In genomic region chr17:64145460-64145750, GRCh38 we compare ENCODE assay signal across 9 cellular contexts. TPM values are rescaled to one million over a fixed set of nuclear protein-coding genes. Genes with fewer than 3 reads are reported as not detected.
DNase-seq lines count a peak whose midpoint lies in the region; ATAC-seq, FAIRE-seq and TF ChIP-seq lines count a peak whose summit lies in the region.
"Had no signal": no experiment of that assay in that cellular context is flagged by ENCODE, and none has a peak within 500 bp of the region (broad histone marks: within the 10 kb centered on the region; RNA-seq: fewer than 3 reads in every experiment).

No MANE protein-coding gene starts in this region.

- H3K27ac ChIP-seq in SU-DHL-6 (ENCODE audit: low read depth, low read length), result no peak overlapping the region
- peak overlapping the region; percentile 89 for H3K27ac ChIP-seq in keratinocyte (ENCODE audit: control insufficient read depth, insufficient read depth, low read length)
- H3K27ac ChIP-seq in thyroid gland, result peak overlapping the region; percentile 86 to 98 (median 96)

- ATAC-seq in GM21723 (IDR thresholded peaks at IDR 0.05; ENCODE audit: unreplicated experiment), result peak; percentile 11

- no peaks in the 10 kb centered on the region for H3K9me2 ChIP-seq in SU-DHL-6 (replicated peaks; ENCODE audit: insufficient read depth, low read length)

- H3K9me1 ChIP-seq in keratinocyte (ENCODE audit: control insufficient read depth, extremely low read depth, insufficient read depth, low read length), result no peaks in the 10 kb centered on the region

- TF ChIP-seq POLR2A in thyroid gland (IDR thresholded peaks at IDR 0.05), result no peak

- H3K4me3 Mint-ChIP-seq in progenitor cell of endocrine pancreas (ENCODE audit: low read depth), result no peak overlapping the region

- H3K27me3 ChIP-seq in SU-DHL-6 (ENCODE audit: low read length) (no peaks in the 10 kb centered on the region), keratinocyte (ENCODE audit: control insufficient read depth, extremely low read depth, insufficient read depth, low read length) (no peaks in the 10 kb centered on the region), thyroid gland (no peaks in the 10 kb centered on the region)

- H3K27me3 Mint-ChIP-seq in progenitor cell of endocrine pancreas, result no peaks in the 10 kb centered on the region

- no peaks in the 10 kb centered on the region for H3K9me3 ChIP-seq in SU-DHL-6 (ENCODE audit: insufficient read depth, low read length)
- H3K9me3 ChIP-seq in keratinocyte (ENCODE audit: control insufficient read depth, low read depth, low read length), result no peaks in the 10 kb centered on the region
- no peaks in the 10 kb centered on the region for H3K9me3 ChIP-seq in thyroid gland

- dilution Hi-C loops in keratinocyte (cut with MboI; ENCODE audit: extremely low pct_ligation_motif_present, low sequenced_read_pairs), result no loop called here

- intact Hi-C loops in thyroid gland (cut with DNase I), result no loop called here

- H3K4me1 ChIP-seq in keratinocyte (ENCODE audit: control insufficient read depth, extremely low read depth, insufficient read depth, low read length) (peaks cover 11% of the 10 kb centered on the region), thyroid gland (peaks cover 13 to 16% of the 10 kb centered on the region in 2 donors)

- peaks cover 3% of the 10 kb centered on the region for H3K36me3 Mint-ChIP-seq in progenitor cell of endocrine pancreas (ENCODE audit: insufficient read depth)

- no peak overlapping the region for H3K27ac Mint-ChIP-seq in progenitor cell of endocrine pancreas

- H3K9me3 Mint-ChIP-seq in progenitor cell of endocrine pancreas (ENCODE audit: low read depth), result no peaks in the 10 kb centered on the region

- H2AFZ ChIP-seq in SU-DHL-6 (ENCODE audit: low read depth, low read length, severe bottlenecking) (peak overlapping the region; percentile 75), keratinocyte (ENCODE audit: control insufficient read depth, low read length) (peak overlapping the region; percentile 95)

- H3K9ac ChIP-seq in SU-DHL-6 (ENCODE audit: low read length) (peak overlapping the region; percentile 99), keratinocyte (ENCODE audit: control insufficient read depth, extremely low read depth, insufficient read depth, low read length) (peak overlapping the region; percentile 99)

- DNase-seq in keratinocyte (ENCODE audit: low read depth, low spot score), result no peak
- no peak for DNase-seq in thyroid gland
- DNase-seq in progenitor cell of endocrine pancreas (ENCODE audit: low spot score, unreplicated experiment), result no peak
- no peak for DNase-seq in NCI-H748 treated with DMSO at 0.1 percent for 48 hours (lab: John Stamatoyannopoulos, UW)
- DNase-seq in NCI-H2081 treated with DMSO at 0.1 percent for 48 hours (lab: John Stamatoyannopoulos, UW), result no peak
- DNase-seq in NCI-H345 treated with DMSO at 0.1 percent for 48 hours (lab: John Stamatoyannopoulos, UW; ENCODE audit: unreplicated experiment), result no peak

- 0 to 1% methylated on average over 10 of the region's 10 CpGs for WGBS in thyroid gland, 2 donors

- H3F3A ChIP-seq in SU-DHL-6 (ENCODE audit: insufficient read depth), result peaks cover 38% of the 10 kb centered on the region

- FAIRE-seq in keratinocyte (lab: Jason Lieb, UNC), result no peak
- FAIRE-seq: colon had no signal

- H3K79me2 ChIP-seq in SU-DHL-6 (ENCODE audit: insufficient read depth, low read length) (peaks cover 13% of the 10 kb centered on the region; the same call in 1 of the 2 replicates), keratinocyte (ENCODE audit: control insufficient read depth, insufficient read depth, low read length) (peaks cover 2% of the 10 kb centered on the region)

- TF ChIP-seq CTCF in SU-DHL-6 (IDR thresholded peaks at IDR 0.05; ENCODE audit: insufficient read depth, low read length, poor library complexity, severe bottlenecking), result no peak
- no peak for TF ChIP-seq CTCF in keratinocyte (optimal IDR thresholded peaks at IDR 0.05 in 1 of 3, IDR thresholded peaks at IDR 0.05 in 1 of 3, conservative IDR thresholded peaks at IDR 0.05 in 1 of 3; ENCODE audit: extremely low read depth in 1 of 3, insufficient read depth in 2 of 3, low read length in 3 of 3)
- TF ChIP-seq CTCF in thyroid gland (IDR thresholded peaks at IDR 0.05), result peak in 1 of 6 experiments; percentile 26
- no peak for TF ChIP-seq CTCF in progenitor cell of endocrine pancreas (IDR thresholded peaks at IDR 0.05; ENCODE audit: unreplicated experiment)

- peaks cover 14% of the 10 kb centered on the region for H3K4me1 Mint-ChIP-seq in progenitor cell of endocrine pancreas (ENCODE audit: low read depth)

- H3K36me3 ChIP-seq in SU-DHL-6 (ENCODE audit: low read length) (peaks cover 10% of the 10 kb centered on the region; the same call in 1 of the 2 replicates), keratinocyte (ENCODE audit: control insufficient read depth in 2 of 2, extremely low read depth in 1 of 2, insufficient read depth in 2 of 2, low read length in 2 of 2) (peaks cover 8 to 14% of the 10 kb centered on the region in 2 experiments), thyroid gland (peaks cover 0 to 2% of the 10 kb centered on the region in 2 donors)

- peak overlapping the region; percentile 75 for H3K4me3 ChIP-seq in SU-DHL-6 (ENCODE audit: insufficient read depth, low read length, poor library complexity, severe bottlenecking)
- H3K4me3 ChIP-seq in keratinocyte (ENCODE audit: control insufficient read depth in 2 of 3, extremely low read depth in 1 of 3, insufficient read depth in 2 of 3, low read depth in 1 of 3, low read length in 3 of 3), result peak overlapping the region; percentile 62 to 93 (median 84)
- peak overlapping the region; percentile 6 to 77 (median 45) for H3K4me3 ChIP-seq in thyroid gland (replicated peaks in 1 of 3)

- H4K20me1 ChIP-seq in SU-DHL-6 (ENCODE audit: low read depth, low read length), result no peaks in the 10 kb centered on the region
- no peaks in the 10 kb centered on the region for H4K20me1 ChIP-seq in keratinocyte (ENCODE audit: control insufficient read depth, extremely low read depth, insufficient read depth, low read length)

- H3K4me2 ChIP-seq in SU-DHL-6 (ENCODE audit: low read depth, low read length, poor library complexity, severe bottlenecking), result peak overlapping the region; percentile 71
- peak overlapping the region; percentile 96 for H3K4me2 ChIP-seq in keratinocyte (ENCODE audit: control insufficient read depth, extremely low read depth, insufficient read depth, low read depth, low read length)

RNA-seq across cellular contexts. Expression of gene ERN1, which starts 15.5 kb away (rescaled TPM):
- 5.4 to 7.1 TPM (median 7.1 TPM) in 3 replicates for polyA plus RNA-seq in keratinocyte
- 3.6 TPM for polyA plus RNA-seq in keratinocyte (2011; ENCODE audit: low read depth)
- 3.5 and 5.0 TPM in 2 replicates for polyA plus RNA-seq in keratinocyte (2011; cell fraction: cytosol; rRNA removed)
- 23.0 and 26.6 TPM in 2 replicates for polyA plus RNA-seq in keratinocyte (2011; cell fraction: nucleus; rRNA removed)
- 4.8 and 10.7 TPM in 2 replicates for polyA plus RNA-seq in keratinocyte (2012; ENCODE audit: low replicate concordance)
- polyA minus RNA-seq in keratinocyte, result 14.4 to 28.3 TPM (median 18.1 TPM) in 3 replicates
- 7.1 TPM for polyA minus RNA-seq in keratinocyte (2011; cell fraction: cytosol; rRNA and poly(A)+ RNA removed)
- polyA minus RNA-seq in keratinocyte (2011; cell fraction: nucleus; rRNA and poly(A)+ RNA removed), result 17.1 and 29.8 TPM in 2 replicates
- 10 to 100 TPM in 3 of 4 donors, 1 to 10 TPM in 1; 9.5 to 20.2 (median 12.8) TPM for total RNA-seq in thyroid gland
- 39.4 and 43.1 TPM in 2 replicates for total RNA-seq in progenitor cell of endocrine pancreas
